In the genomic region with DNA sequence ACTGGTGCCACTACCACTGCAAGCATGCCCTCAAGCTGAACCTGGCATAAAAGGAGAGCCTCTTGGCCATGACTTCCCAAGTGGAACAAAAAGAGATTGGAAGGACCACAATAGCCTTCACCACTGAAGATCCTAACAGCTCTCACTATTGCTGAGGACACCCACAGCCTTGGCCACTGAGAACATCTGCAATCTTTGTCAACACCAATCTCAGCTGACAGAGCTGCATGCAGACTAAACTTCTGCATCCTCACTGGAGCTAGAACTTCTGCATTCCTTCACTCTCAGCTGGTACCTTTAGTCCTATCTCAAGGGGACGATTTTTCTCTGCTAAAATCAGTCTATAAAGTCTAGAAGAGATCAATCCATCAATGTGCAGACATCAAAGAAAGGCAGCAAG, we compare ENCODE assay signal across 33 cellular contexts. TPM values are rescaled to one million over a fixed set of nuclear protein-coding genes. Genes with fewer than 3 reads are reported as not detected.
"Had no signal": no experiment of that assay in that cellular context is flagged by ENCODE, and none has a peak within 500 bp of the region (broad histone marks: within the 10 kb centered on the region; RNA-seq: fewer than 3 reads in every experiment).

No MANE protein-coding gene starts in this region.

- H3K27me3 Mint-ChIP-seq: progenitor cell of endocrine pancreas had no signal

- H3K27ac Mint-ChIP-seq: activated naive CD8-positive, alpha-beta T cell; activated T-cell treated with anti-CD3 and anti-CD28 coated beads, Interleukin-2, amount 50 U/mL, for 72 hours; immature natural killer cell; nephron progenitor cell; progenitor cell of endocrine pancreas; stimulated activated effector memory CD8-positive, alpha-beta T cell treated with anti-CD3 and anti-CD28 coated beads, Interleukin-12 subunit alpha, Interleukin-12 subunit beta, amount 100 ng/mL, for 72 hours had no signal

- H3K4me3 ChIP-seq: esophagus muscularis mucosa, heart left ventricle, left lung, lower lobe of right lung, ovary, skin epidermis, suprapubic skin, tibial artery had no signal

- DNase-seq: activated CD4-positive, alpha-beta T cell treated with anti-CD3 and anti-CD28 coated beads for 4 hours; activated CD4-positive, alpha-beta T cell treated with anti-CD3 and anti-CD28 coated beads, Interleukin-2, amount 50 U/mL, for 4 hours; activated naive CD4-positive, alpha-beta T cell treated with Interleukin-2 at 50 U/mL for 16 hours; activated T-cell treated with anti-CD3 and anti-CD28 coated beads for 4 hours; activated T-cell treated with anti-CD3 and anti-CD28 coated beads, Interleukin-2, amount 50 U/mL, for 72 hours; anterior cingulate cortex; dermis blood vessel endothelial cell; effector CD4-positive, alpha-beta T cell; foreskin keratinocyte; heart left ventricle; hypothalamus; immature natural killer cell; kidney glomerular epithelial cell; left lung; lower lobe of right lung; nephron progenitor cell; ovary; retina; stimulated activated CD4-positive, alpha-beta T cell treated with anti-CD3 and anti-CD28 coated beads, Interleukin-12 subunit alpha, Interleukin-12 subunit beta, amount 100 ng/mL, for 4 hours; stimulated activated CD4-positive, alpha-beta T cell treated with anti-CD3 and anti-CD28 coated beads, Interleukin-4, amount 100 ng/mL, for 1 hour; T-helper 1 cell; tibial artery had no signal

- H3K36me3 Mint-ChIP-seq: activated naive CD8-positive, alpha-beta T cell; stimulated activated effector memory CD8-positive, alpha-beta T cell treated with anti-CD3 and anti-CD28 coated beads, Interleukin-12 subunit alpha, Interleukin-12 subunit beta, amount 100 ng/mL, for 72 hours had no signal

- H3K27ac ChIP-seq: esophagus muscularis mucosa, foreskin keratinocyte, heart left ventricle, left lung, lower lobe of right lung, ovary, skin epidermis, suprapubic skin, tibial artery had no signal

- H3K4me1 ChIP-seq: esophagus muscularis mucosa, foreskin keratinocyte, left lung, lower lobe of right lung, suprapubic skin, tibial artery had no signal

- FAIRE-seq: colon had no signal

- ATAC-seq: activated T-cell treated with anti-CD3 and anti-CD28 coated beads, Interleukin-2, amount 50 U/mL, for 72 hours; foreskin keratinocyte; heart left ventricle; left lung; lower lobe of right lung; sciatic nerve; stimulated activated effector memory CD8-positive, alpha-beta T cell treated with anti-CD3 and anti-CD28 coated beads, Interleukin-12 subunit alpha, Interleukin-12 subunit beta, amount 100 ng/mL, for 72 hours had no signal

- H3K27me3 ChIP-seq: esophagus muscularis mucosa, foreskin keratinocyte, heart left ventricle, left lung, ovary, suprapubic skin, tibial artery had no signal

- H3K4me1 Mint-ChIP-seq: nephron progenitor cell had no signal

- H3K9me3 Mint-ChIP-seq: nephron progenitor cell had no signal

- H3K36me3 ChIP-seq: esophagus muscularis mucosa, heart left ventricle, left lung, lower lobe of right lung, ovary, suprapubic skin, tibial artery had no signal

- H3K4me3 Mint-ChIP-seq: activated naive CD8-positive, alpha-beta T cell; activated T-cell treated with anti-CD3 and anti-CD28 coated beads, Interleukin-2, amount 50 U/mL, for 72 hours; nephron progenitor cell; stimulated activated effector memory CD8-positive, alpha-beta T cell treated with anti-CD3 and anti-CD28 coated beads, Interleukin-12 subunit alpha, Interleukin-12 subunit beta, amount 100 ng/mL, for 72 hours had no signal

RNA-seq across cellular contexts. Expression of gene FCRL2, which starts 8.3 kb away (rescaled TPM):
- total RNA-seq: activated T-cell treated with anti-CD3 and anti-CD28 coated beads, Interleukin-2, amount 50 U/mL, for 72 hours; dermis blood vessel endothelial cell; foreskin keratinocyte; heart left ventricle; mesenteric fat pad; progenitor cell of endocrine pancreas; suprapubic skin had no signal
- polyA plus RNA-seq: foreskin keratinocyte, immature natural killer cell had no signal

RNA-seq across cellular contexts. Expression of gene FCRL1, which starts 34.7 kb away (rescaled TPM):
- total RNA-seq: dermis blood vessel endothelial cell, foreskin keratinocyte, mucosa of gallbladder, progenitor cell of endocrine pancreas, suprapubic skin had no signal
- polyA plus RNA-seq: foreskin keratinocyte had no signal

RNA-seq across cellular contexts. Expression of gene CD5L, which starts 56.4 kb away (rescaled TPM):
- total RNA-seq: activated T-cell treated with anti-CD3 and anti-CD28 coated beads, Interleukin-2, amount 50 U/mL, for 72 hours; dermis blood vessel endothelial cell; foreskin keratinocyte; mesenteric fat pad; mucosa of gallbladder; progenitor cell of endocrine pancreas; suprapubic skin; ureter had no signal
- polyA plus RNA-seq: foreskin keratinocyte, immature natural killer cell had no signal
